ENCODE assay signal across 27 cellular contexts in genomic region chr9:27129221-27129620, GRCh38. TPM values are rescaled to one million over a fixed set of nuclear protein-coding genes. Genes with fewer than 3 reads are reported as not detected.
"Had no signal": no experiment of that assay in that cellular context is flagged by ENCODE, and none has a peak within 500 bp of the region (broad histone marks: within the 10 kb centered on the region; RNA-seq: fewer than 3 reads in every experiment).

No MANE protein-coding gene starts in this region.

- FAIRE-seq: K562, RCC 7860, TTC549 had no signal

- H3K9me3 ChIP-seq: body of pancreas had no signal

- DNase-seq: activated B cell treated with CpG ODN at 0.5 μM for 24 hours; activated CD4-positive, alpha-beta T cell treated with anti-CD3 and anti-CD28 coated beads for 1 hour; activated CD4-positive, alpha-beta T cell treated with anti-CD3 and anti-CD28 coated beads, Interleukin-2, amount 10 ng/mL, durations not matched to agents 24 days and 14 days; activated CD4-positive, alpha-beta T cell treated with anti-CD3 and anti-CD28 coated beads, Interleukin-2, amount 50 U/mL, for 48 hours; activated CD8-positive, alpha-beta memory T cell treated with anti-CD3 and anti-CD28 coated beads, Interleukin-2, amount 10 ng/mL, durations not matched to agents 7 days and 5 days; activated effector memory CD4-positive, alpha-beta T cell treated with Interleukin-2 at 50 U/mL for 16 hours; activated naive CD4-positive, alpha-beta T cell; activated T-cell treated with anti-CD3 and anti-CD28 coated beads, Interleukin-2, amount 50 U/mL, for 24 hours; aorta; body of pancreas; Karpas-422; MM.1S; NCI-H1105; NCI-H1436; NCI-H1694 treated with DMSO at 0.1 percent for 48 hours; NCI-H2029 treated with DMSO at 0.1 percent for 48 hours; NCI-H510A treated with DMSO at 0.1 percent for 48 hours; NCI-H69; NK-92 treated with Interleukin-12 subunit alpha and Interleukin-12 subunit beta, amount 100 ng/mL, for 24 hours; SHP77; T-helper 17 cell; T-helper 9 cell had no signal

- H3K27ac ChIP-seq: body of pancreas had no signal

- H3K4me3 ChIP-seq: body of pancreas, K562 had no signal

- H3K4me1 ChIP-seq: body of pancreas had no signal

RNA-seq across cellular contexts. Expression of gene TEK, which starts 20.2 kb away (rescaled TPM):
- total RNA-seq: activated B cell treated with CpG ODN at 0.5 μM for 24 hours; activated CD4-positive, alpha-beta T cell treated with anti-CD3 and anti-CD28 coated beads, Interleukin-2, amount 10 ng/mL, durations not matched to agents 24 days and 14 days; activated CD8-positive, alpha-beta memory T cell treated with anti-CD3 and anti-CD28 coated beads, Interleukin-2, amount 10 ng/mL, durations not matched to agents 7 days and 5 days; activated T-helper 1 cell treated with anti-CD3 and anti-CD28 coated beads, Interleukin-12 subunit alpha, Interleukin-12 subunit beta, Interleukin-2, Interleukin-4 antibody, amounts not matched to agents 30 ng/mL and 10 ng/mL and 1 ng/mL, durations not matched to agents 14 hours and 24 hours and 36 hours; SK-MEL-5; T-helper 17 cell had no signal
